Comparison of ENCODE assay signal across 22 cellular contexts in genomic region chr12:55057466-55057865, GRCh38. TPM values are rescaled to one million over a fixed set of nuclear protein-coding genes. Genes with fewer than 3 reads are reported as not detected.
DNase-seq lines count a peak whose midpoint lies in the region; ATAC-seq and TF ChIP-seq lines count a peak whose summit lies in the region.
"Had no signal": no experiment of that assay in that cellular context is flagged by ENCODE, and none has a peak within 500 bp of the region (broad histone marks: within the 10 kb centered on the region; RNA-seq: fewer than 3 reads in every experiment).

No MANE protein-coding gene starts in this region.

- no peak overlapping the region for H3K4me3 ChIP-seq in epithelial cell of esophagus (ENCODE audit: low read length)

- intact Hi-C loops in activated naive CD4-positive, alpha-beta T cell treated with anti-CD3 and anti-CD28 coated beads for 36 hours (cut with micrococcal nuclease): no loop called here

- no peak for ATAC-seq in GM19397 (IDR thresholded peaks at IDR 0.05; ENCODE audit: unreplicated experiment)
- ATAC-seq in GM21423 (IDR thresholded peaks at IDR 0.05; ENCODE audit: unreplicated experiment): no peak
- no peak for ATAC-seq in left lobe of liver
- ATAC-seq: activated naive CD8-positive, alpha-beta T cell treated with anti-CD3 and anti-CD28 coated beads, Interleukin-2, amount 50 U/mL, for 24 hours had no signal

- no peaks in the 10 kb centered on the region for H3K27me3 Mint-ChIP-seq in activated naive CD4-positive, alpha-beta T cell treated with anti-CD3 and anti-CD28 coated beads for 36 hours (ENCODE audit: low read depth)

- no peak overlapping the region for H3K27ac Mint-ChIP-seq in activated naive CD4-positive, alpha-beta T cell treated with anti-CD3 and anti-CD28 coated beads for 36 hours
- H3K27ac Mint-ChIP-seq: activated B cell treated with CpG ODN at 0.5 μM for 24 hours; activated naive CD8-positive, alpha-beta T cell treated with anti-CD3 and anti-CD28 coated beads, Interleukin-2, amount 50 U/mL, for 24 hours; activated T-helper 1 cell treated with anti-CD3 and anti-CD28 coated beads, Interleukin-12 subunit alpha, Interleukin-12 subunit beta, Interleukin-2, Interleukin-4 antibody, amounts not matched to agents 30 ng/mL and 10 ng/mL and 1 ng/mL, durations not matched to agents 14 hours and 24 hours and 36 hours; HFFc6; T-helper 1 cell treated with Interleukin-12 subunit alpha and Interleukin-12 subunit beta and Interleukin-4 antibody, amounts not matched to agents 30 μg/mL and 1 μg/mL, for 36 hours had no signal

- DNase-seq in D341Med (ENCODE audit: low spot score): peak; percentile 53
- DNase-seq in H4 (ENCODE audit: low spot score): peak; percentile 19
- DNase-seq in NCI-H69 (lab: John Stamatoyannopoulos, UW): peak; percentile 99
- peak; percentile 12 for DNase-seq in epithelial cell of esophagus (ENCODE audit: low read depth)
- DNase-seq in activated naive CD4-positive, alpha-beta T cell treated with anti-CD3 and anti-CD28 coated beads for 36 hours: no peak
- DNase-seq in left lobe of liver (ENCODE audit: low spot score): no peak
- DNase-seq: activated B cell treated with CpG ODN at 0.5 μM for 24 hours; activated naive CD8-positive, alpha-beta T cell treated with anti-CD3 and anti-CD28 coated beads, Interleukin-2, amount 50 U/mL, for 24 hours; effector CD4-positive, alpha-beta T cell; HFFc6; hypothalamus; kidney glomerular epithelial cell; midbrain; NCI-H526 treated with DMSO at 0.1 percent for 48 hours; stimulated activated CD4-positive, alpha-beta T cell treated with anti-CD3 and anti-CD28 coated beads, Interleukin-4, amount 100 ng/mL, for 24 hours; stimulated activated CD8-positive, alpha-beta memory T cell treated with anti-CD3 and anti-CD28 coated beads, Interleukin-4, amount 100 ng/mL, for 48 hours had no signal

- no peak overlapping the region for H3K4me3 Mint-ChIP-seq in activated naive CD4-positive, alpha-beta T cell treated with anti-CD3 and anti-CD28 coated beads for 36 hours
- H3K4me3 Mint-ChIP-seq: activated B cell treated with CpG ODN at 0.5 μM for 24 hours; activated naive CD8-positive, alpha-beta T cell treated with anti-CD3 and anti-CD28 coated beads, Interleukin-2, amount 50 U/mL, for 24 hours; activated T-helper 1 cell treated with anti-CD3 and anti-CD28 coated beads, Interleukin-12 subunit alpha, Interleukin-12 subunit beta, Interleukin-2, Interleukin-4 antibody, amounts not matched to agents 30 ng/mL and 10 ng/mL and 1 ng/mL, durations not matched to agents 14 hours and 24 hours and 36 hours; HFFc6; T-helper 1 cell treated with Interleukin-12 subunit alpha and Interleukin-12 subunit beta and Interleukin-4 antibody, amounts not matched to agents 30 μg/mL and 1 μg/mL, for 36 hours had no signal

- CTCF ChIA-PET in activated naive CD4-positive, alpha-beta T cell treated with anti-CD3 and anti-CD28 coated beads for 36 hours (lab: Charles Lee): no interaction called here

- no peaks in the 10 kb centered on the region for H3K36me3 Mint-ChIP-seq in activated naive CD4-positive, alpha-beta T cell treated with anti-CD3 and anti-CD28 coated beads for 36 hours (ENCODE audit: low read depth)

- H3K4me1 Mint-ChIP-seq in activated naive CD4-positive, alpha-beta T cell treated with anti-CD3 and anti-CD28 coated beads for 36 hours (ENCODE audit: low read depth): peaks cover 10% of the 10 kb centered on the region

- no peaks in the 10 kb centered on the region for H3K9me3 Mint-ChIP-seq in activated naive CD4-positive, alpha-beta T cell treated with anti-CD3 and anti-CD28 coated beads for 36 hours
- H3K9me3 Mint-ChIP-seq: activated B cell treated with CpG ODN at 0.5 μM for 24 hours; activated naive CD8-positive, alpha-beta T cell treated with anti-CD3 and anti-CD28 coated beads, Interleukin-2, amount 50 U/mL, for 24 hours; activated T-helper 1 cell treated with anti-CD3 and anti-CD28 coated beads, Interleukin-12 subunit alpha, Interleukin-12 subunit beta, Interleukin-2, Interleukin-4 antibody, amounts not matched to agents 30 ng/mL and 10 ng/mL and 1 ng/mL, durations not matched to agents 14 hours and 24 hours and 36 hours; HFFc6; T-helper 1 cell treated with Interleukin-12 subunit alpha and Interleukin-12 subunit beta and Interleukin-4 antibody, amounts not matched to agents 30 μg/mL and 1 μg/mL, for 36 hours had no signal

- TF ChIP-seq CTCF in epithelial cell of esophagus (IDR thresholded peaks at IDR 0.05; ENCODE audit: insufficient read depth, low read depth, low read length, missing control alignments): no peak

RNA-seq across cellular contexts. Expression of gene NEUROD4, which starts 37.7 kb away (rescaled TPM):
- not detected in 2 replicates for total RNA-seq in H4 (2014; rRNA removed; shearing (Covaris generic))
- total RNA-seq in activated naive CD4-positive, alpha-beta T cell treated with anti-CD3 and anti-CD28 coated beads for 36 hours: not detected
- not detected for total RNA-seq in left lobe of liver
- total RNA-seq: activated B cell treated with CpG ODN at 0.5 μM for 24 hours, fibroblast of lung, HFFc6, omental fat pad had no signal

Comparison
In these comparisons a context has a peak if more than half of its experiments do, and no peak if none do; other contexts are left out.
1. DNase-seq: peak in D341Med (single experiment), H4 (single experiment), NCI-H69 (single experiment) and epithelial cell of esophagus (single experiment); none in activated naive CD4-positive, alpha-beta T cell treated with anti-CD3 and anti-CD28 coated beads for 36 hours (single experiment) and left lobe of liver (single experiment).